8 cellular contexts compared by ENCODE assay signal in the genomic region with DNA sequence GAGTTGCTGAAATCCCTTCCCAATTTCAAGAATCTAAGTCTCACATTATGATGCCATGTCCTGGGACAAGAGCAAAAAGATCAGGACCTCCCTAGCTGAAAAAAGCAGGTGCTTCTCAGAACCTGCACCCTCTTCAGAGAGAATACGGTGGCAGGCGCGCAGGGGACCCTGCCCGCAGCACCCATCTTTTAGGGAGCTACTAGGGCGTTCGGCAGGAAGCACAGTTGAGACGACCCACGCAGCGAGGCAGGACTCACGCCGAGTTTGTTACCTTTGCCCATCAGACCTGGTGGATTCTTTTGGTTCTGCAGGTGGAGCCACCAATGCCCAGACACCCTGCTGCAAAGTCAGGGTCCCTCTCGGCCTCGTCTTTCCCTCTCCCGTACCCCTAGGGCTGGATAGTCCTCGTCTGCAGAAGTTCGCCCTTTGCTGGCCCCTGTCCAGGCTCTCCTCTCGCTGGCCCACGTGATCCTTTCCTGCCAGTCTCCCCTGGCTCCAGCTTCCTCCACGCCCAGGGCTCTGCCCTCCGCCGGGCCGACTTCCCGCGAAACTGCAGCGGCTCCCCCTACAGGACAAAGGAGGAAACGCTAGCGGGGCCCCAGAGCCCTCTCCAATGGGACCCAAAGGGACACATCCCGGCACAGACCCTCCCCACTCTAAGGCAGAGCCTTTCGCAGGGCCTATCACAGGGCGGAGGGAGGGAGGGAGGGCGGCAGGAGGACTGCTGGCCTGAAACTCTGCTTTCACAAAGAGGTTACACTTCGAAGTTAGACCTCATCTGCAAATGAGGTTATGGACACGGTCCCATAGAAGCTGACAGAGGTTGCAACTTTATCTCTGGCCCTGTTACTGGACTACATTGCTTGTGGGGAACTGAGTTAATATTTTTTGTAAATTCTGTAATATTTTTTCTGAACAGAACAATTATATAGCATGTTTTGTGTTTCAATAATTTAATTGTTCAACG. TPM values are rescaled to one million over a fixed set of nuclear protein-coding genes. Genes with fewer than 3 reads are reported as not detected.
DNase-seq lines count a peak whose midpoint lies in the region; ATAC-seq and TF ChIP-seq lines count a peak whose summit lies in the region.

No MANE protein-coding gene starts in this region.

- TF ChIP-seq CTCF in HL-60 (IDR thresholded peaks at IDR 0.05; ENCODE audit: insufficient read depth, low read length) (peak; percentile 27), glutamatergic neuron (IDR thresholded peaks at IDR 0.05; ENCODE audit: partially characterized antibody, unreplicated experiment) (peak; percentile 87), uterus (IDR thresholded peaks at IDR 0.05) (peak; percentile 37 to 68 (median 56))

- H3K36me3 Mint-ChIP-seq in glutamatergic neuron (ENCODE audit: unreplicated experiment) = peaks cover 9% of the 10 kb centered on the region

- no peaks in the 10 kb centered on the region for H3K9me3 ChIP-seq in SK-N-MC (ENCODE audit: low read depth, low read length)
- no peaks in the 10 kb centered on the region for H3K9me3 ChIP-seq in uterus

- H3K27me3 Mint-ChIP-seq in glutamatergic neuron (ENCODE audit: unreplicated experiment) = peaks cover 3% of the 10 kb centered on the region

- no peaks in the 10 kb centered on the region for H3K4me1 Mint-ChIP-seq in glutamatergic neuron (ENCODE audit: low read depth, unreplicated experiment)

- no peaks in the 10 kb centered on the region for H3K4me1 ChIP-seq in uterus

- H3K27ac Mint-ChIP-seq in glutamatergic neuron (ENCODE audit: unreplicated experiment) = no peak overlapping the region

- no peak overlapping the region for H3K27ac ChIP-seq in HL-60 (replicated peaks)
- H3K27ac ChIP-seq in SK-N-MC = no peak overlapping the region
- no peak overlapping the region for H3K27ac ChIP-seq in uterus

- peaks cover 5% of the 10 kb centered on the region for H3K9me3 Mint-ChIP-seq in glutamatergic neuron (ENCODE audit: unreplicated experiment)

- peak; percentile 11 to 56 for DNase-seq in HL-60 (ENCODE audit: low read depth in 1 of 2, low spot score in 1 of 2)
- DNase-seq in SK-N-MC (ENCODE audit: low read depth, low spot score) = no peak
- peak; percentile 31 to 56 (median 50) for DNase-seq in activated naive CD4-positive, alpha-beta T cell (lab: John Stamatoyannopoulos, UW)
- peak; percentile 81 for DNase-seq in glutamatergic neuron
- DNase-seq in posterior cingulate gyrus = peak; percentile 22 to 94 (median 68)
- peak; percentile 39 to 46 for DNase-seq in uterus

- TF ChIP-seq POLR2A in uterus (IDR thresholded peaks at IDR 0.05) = no peak

- H3K27me3 ChIP-seq in HL-60 (ENCODE audit: insufficient read depth, poor library complexity, severe bottlenecking) (no peaks in the 10 kb centered on the region), uterus (no peaks in the 10 kb centered on the region)

- H3K4me3 Mint-ChIP-seq in glutamatergic neuron (ENCODE audit: unreplicated experiment) = no peak overlapping the region

- H3K4me3 ChIP-seq in HL-60 (replicated peaks; ENCODE audit: insufficient read depth, low read length) = no peak overlapping the region
- peak overlapping the region; percentile 34; the same call in 1 of the 2 replicates for H3K4me3 ChIP-seq in SK-N-MC
- no peak overlapping the region for H3K4me3 ChIP-seq in uterus

- no peaks in the 10 kb centered on the region for H3K36me3 ChIP-seq in SK-N-MC (ENCODE audit: insufficient read depth, low read length)
- H3K36me3 ChIP-seq in uterus = no peaks in the 10 kb centered on the region

- peak; percentile 64 for ATAC-seq in GM18517 (IDR thresholded peaks at IDR 0.05; ENCODE audit: unreplicated experiment)
- ATAC-seq in GM21529 (IDR thresholded peaks at IDR 0.05; ENCODE audit: unreplicated experiment) = no peak

- intact Hi-C loops in posterior cingulate gyrus (cut with DNase I) (loop anchor here (1.0 kb wide), 1 partner anchor 119 kb away; no protein-coding TSS in a partner anchor), uterus (cut with DNase I; ENCODE audit: low total_unique reads) (no loop called here)

- no peak overlapping the region for H3K9ac ChIP-seq in SK-N-MC (ENCODE audit: insufficient read length)

RNA-seq across cellular contexts. Expression of gene TMEM174, which starts 28.8 kb away (rescaled TPM):
- total RNA-seq in glutamatergic neuron (ENCODE audit: unreplicated experiment) (not detected), uterus (not detected)

Comparison
In these comparisons a context has a peak if more than half of its experiments do, and no peak if none do; other contexts are left out.
1. CTCF ChIP-seq: peak in every context shown above with its lines; median percentile 87 in glutamatergic neuron; 56 in uterus; 27 in HL-60.